In the genomic region with DNA sequence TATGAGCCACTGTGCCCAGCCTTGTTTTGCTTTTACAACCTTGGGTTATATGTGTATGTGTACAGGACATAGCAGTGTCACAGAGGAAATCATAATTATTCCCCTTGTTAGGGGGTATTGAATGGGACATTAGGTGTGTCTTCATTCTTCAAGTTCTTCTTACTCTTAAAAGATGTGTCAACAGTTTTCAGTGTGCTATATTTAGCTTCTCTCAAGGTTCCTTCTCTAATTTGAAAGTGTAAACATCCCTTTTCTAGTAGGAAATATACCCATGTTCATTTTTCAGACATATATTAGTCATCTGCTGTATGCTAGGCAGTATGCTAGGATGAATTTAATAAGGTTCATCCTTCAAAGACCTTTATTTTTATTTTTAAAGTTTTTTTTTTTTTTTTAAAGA, we compare ENCODE assay signal across 14 cellular contexts. TPM values are rescaled to one million over a fixed set of nuclear protein-coding genes. Genes with fewer than 3 reads are reported as not detected.
DNase-seq lines count a peak whose midpoint lies in the region; ATAC-seq and TF ChIP-seq lines count a peak whose summit lies in the region.
"Had no signal": no experiment of that assay in that cellular context is flagged by ENCODE, and none has a peak within 500 bp of the region (broad histone marks: within the 10 kb centered on the region; RNA-seq: fewer than 3 reads in every experiment).

No MANE protein-coding gene starts in this region.

- H3K36me3 Mint-ChIP-seq in activated naive CD8-positive, alpha-beta T cell treated with anti-CD3 and anti-CD28 coated beads, Interleukin-2, amount 10 ng/mL, durations not matched to agents 7 days and 5 days: peaks cover 51% of the 10 kb centered on the region

- no peaks in the 10 kb centered on the region for H3K9me3 Mint-ChIP-seq in activated naive CD8-positive, alpha-beta T cell treated with anti-CD3 and anti-CD28 coated beads, Interleukin-2, amount 10 ng/mL, durations not matched to agents 7 days and 5 days

- no peak overlapping the region for H3K4me3 Mint-ChIP-seq in activated naive CD8-positive, alpha-beta T cell treated with anti-CD3 and anti-CD28 coated beads, Interleukin-2, amount 10 ng/mL, durations not matched to agents 7 days and 5 days

- no peak overlapping the region for H3K27ac Mint-ChIP-seq in activated naive CD8-positive, alpha-beta T cell treated with anti-CD3 and anti-CD28 coated beads, Interleukin-2, amount 10 ng/mL, durations not matched to agents 7 days and 5 days

- peaks cover 80% of the 10 kb centered on the region for H3K4me1 ChIP-seq in left ventricle myocardium inferior
- peaks cover 0 to 65% of the 10 kb centered on the region in 2 donors for H3K4me1 ChIP-seq in right atrium auricular region
- H3K4me1 ChIP-seq in upper lobe of right lung: peaks cover 56% of the 10 kb centered on the region

- H3K27me3 ChIP-seq in left ventricle myocardium inferior (ENCODE audit: low read depth) (no peaks in the 10 kb centered on the region), right atrium auricular region (no peaks in the 10 kb centered on the region), upper lobe of right lung (no peaks in the 10 kb centered on the region), H7 (ENCODE audit: control insufficient read depth, insufficient read depth, low read length) (no peaks in the 10 kb centered on the region)

- ATAC-seq in HG02885 (IDR thresholded peaks at IDR 0.05; ENCODE audit: poor library complexity, unreplicated experiment) (peak; percentile 52), upper lobe of right lung (peak; percentile 48), left lobe of liver (no peak)
- ATAC-seq in activated naive CD8-positive, alpha-beta T cell treated with anti-CD3 and anti-CD28 coated beads, Interleukin-2, amount 10 ng/mL, durations not matched to agents 7 days and 5 days (ENCODE audit: low read depth): peak; percentile 32

- H3K36me3 ChIP-seq in left ventricle myocardium inferior (peaks cover 86% of the 10 kb centered on the region), right atrium auricular region (peaks cover 81% of the 10 kb centered on the region), upper lobe of right lung (peaks cover 97% of the 10 kb centered on the region), H7 (replicated peaks; ENCODE audit: control insufficient read depth, insufficient read depth, low read length) (peaks cover 8% of the 10 kb centered on the region)

- H3K4me1 Mint-ChIP-seq in activated naive CD8-positive, alpha-beta T cell treated with anti-CD3 and anti-CD28 coated beads, Interleukin-2, amount 10 ng/mL, durations not matched to agents 7 days and 5 days: peaks cover 41% of the 10 kb centered on the region

- no peak for TF ChIP-seq CTCF in left ventricle myocardium inferior (IDR thresholded peaks at IDR 0.05; ENCODE audit: borderline replicate concordance)
- TF ChIP-seq CTCF in right atrium auricular region (IDR thresholded peaks at IDR 0.05): no peak
- no peak for TF ChIP-seq CTCF in upper lobe of right lung (IDR thresholded peaks at IDR 0.05)

- H3K9me3 ChIP-seq in left ventricle myocardium inferior (replicated peaks) (no peaks in the 10 kb centered on the region), right atrium auricular region (no peaks in the 10 kb centered on the region), upper lobe of right lung (no peaks in the 10 kb centered on the region)

- H3K27me3 Mint-ChIP-seq in activated naive CD8-positive, alpha-beta T cell treated with anti-CD3 and anti-CD28 coated beads, Interleukin-2, amount 10 ng/mL, durations not matched to agents 7 days and 5 days: no peaks in the 10 kb centered on the region

- POLR2A ChIA-PET in activated naive CD8-positive, alpha-beta T cell treated with anti-CD3 and anti-CD28 coated beads, Interleukin-2, amount 10 ng/mL, durations not matched to agents 7 days and 5 days (lab: Charles Lee): interaction anchor here (0.6 to 1.4 kb wide), 3 partner anchors 17 to 102 kb away, joined by 3 to 5 read pairs (median 4); partner anchors contain the start of genes PCF11 and RAB30

- intact Hi-C loops in left ventricle myocardium inferior (cut with micrococcal nuclease) (no loop called here), upper lobe of right lung (cut with DNase I) (no loop called here)

- H3K4me3 ChIP-seq in left ventricle myocardium inferior (peak overlapping the region; percentile 5), right atrium auricular region (no peak overlapping the region), upper lobe of right lung (no peak overlapping the region), H7 (ENCODE audit: insufficient read depth, low read depth, low read length) (no peak overlapping the region)

- H3K27ac ChIP-seq in left ventricle myocardium inferior (replicated peaks) (no peak overlapping the region), right atrium auricular region (no peak overlapping the region), upper lobe of right lung (no peak overlapping the region)

- DNase-seq in left ventricle myocardium inferior: no peak
- DNase-seq in right atrium auricular region (ENCODE audit: low spot score): no peak
- DNase-seq in activated naive CD8-positive, alpha-beta T cell treated with anti-CD3 and anti-CD28 coated beads, Interleukin-2, amount 10 ng/mL, durations not matched to agents 7 days and 5 days: no peak
- no peak for DNase-seq in upper lobe of right lung
- DNase-seq in H7: no peak
- no peak for DNase-seq in UCSD-AML1 (lab: John Stamatoyannopoulos, UW; ENCODE audit: unreplicated experiment)
- DNase-seq in left lobe of liver (ENCODE audit: low spot score): no peak
- DNase-seq: activated CD4-positive, alpha-beta T cell treated with anti-CD3 and anti-CD28 coated beads for 4 hours; AML-193; anterior cingulate cortex; Kasumi-1; midbrain; NCI-H2227 treated with DMSO at 0.1 percent for 48 hours had no signal

RNA-seq across cellular contexts. Expression of gene PCF11, which starts 17.1 kb away (rescaled TPM):
- total RNA-seq in left ventricle myocardium inferior: 25.8 TPM
- 10 to 100 TPM; 26.9 to 30.5 TPM for total RNA-seq in right atrium auricular region
- total RNA-seq in activated naive CD8-positive, alpha-beta T cell treated with anti-CD3 and anti-CD28 coated beads, Interleukin-2, amount 10 ng/mL, durations not matched to agents 7 days and 5 days: 100 to 1,000 TPM; 107 to 109 TPM
- total RNA-seq in upper lobe of right lung: 54.5 TPM
- 25.4 and 29.9 TPM in 2 replicates for total RNA-seq in H7 (2014; rRNA removed; shearing (Covaris generic))
- total RNA-seq in left lobe of liver: 23.6 TPM

RNA-seq across cellular contexts. Expression of gene ANKRD42, which starts 19.5 kb away (rescaled TPM):
- total RNA-seq in left ventricle myocardium inferior (5.2 TPM), right atrium auricular region (1 to 10 TPM; 7.7 to 8.0 TPM), upper lobe of right lung (13.0 TPM), left lobe of liver (4.3 TPM)
- total RNA-seq in activated naive CD8-positive, alpha-beta T cell treated with anti-CD3 and anti-CD28 coated beads, Interleukin-2, amount 10 ng/mL, durations not matched to agents 7 days and 5 days: 1 to 10 TPM; 6.2 to 7.4 TPM
- 3.3 and 5.5 TPM in 2 replicates for total RNA-seq in H7 (2014; rRNA removed; shearing (Covaris generic))
